In genomic region chr17:13541032-13541480, GRCh38 we compare ENCODE assay signal across 10 cellular contexts.
DNase-seq lines count a peak whose midpoint lies in the region; TF ChIP-seq lines count a peak whose summit lies in the region.
"Had no signal": no experiment of that assay in that cellular context is flagged by ENCODE, and none has a peak within 500 bp of the region (broad histone marks: within the 10 kb centered on the region; RNA-seq: fewer than 3 reads in every experiment).

No MANE protein-coding gene starts in this region.

- WGBS in prostate gland: 25% methylated on average over 2 of the region's 2 CpGs

- DNase-seq in Caki2 (ENCODE audit: low read depth) (peak; percentile 93), RPMI7951 (ENCODE audit: low read depth) (peak; percentile 95), epithelial cell of prostate (ENCODE audit: low read depth, low spot score) (no peak), prostate gland (ENCODE audit: low spot score) (no peak), activated T-cell treated with anti-CD3 and anti-CD28 coated beads for 4 hours (no peak), DMS79 (lab: John Stamatoyannopoulos, UW) (no peak), cardiac septum (ENCODE audit: low spot score) (no peak)
- DNase-seq in activated CD4-positive, CD25-positive, alpha-beta regulatory T cell (lab: John Stamatoyannopoulos, UW): no peak
- DNase-seq: activated CD8-positive, alpha-beta memory T cell treated with anti-CD3 and anti-CD28 coated beads, Interleukin-2, amount 10 ng/mL, durations not matched to agents 7 days and 5 days; NCI-H82 had no signal

- in situ Hi-C loops in Caki2 (cut with HindIII; ENCODE audit: low pct_unique_long_range_greater_than_20kb, low sequenced_read_pairs): no loop called here

- H3K36me3 ChIP-seq in prostate gland: no peaks in the 10 kb centered on the region

- H3K27ac ChIP-seq in epithelial cell of prostate (peak overlapping the region; percentile 32), prostate gland (peak overlapping the region; percentile 24 to 27)

- intact Hi-C loops in prostate gland (cut with DNase I) (no loop called here), cardiac septum (cut with DNase I) (no loop called here)

- H3K4me1 ChIP-seq in prostate gland (replicated peaks): no peaks in the 10 kb centered on the region

- no peak overlapping the region for H3K4me3 ChIP-seq in prostate gland

- no peaks in the 10 kb centered on the region for H3K9me3 ChIP-seq in prostate gland

- TF ChIP-seq POLR2A in prostate gland (IDR thresholded peaks at IDR 0.05): no peak

- H3K27me3 ChIP-seq in prostate gland (replicated peaks; ENCODE audit: insufficient read depth): no peaks in the 10 kb centered on the region

- no peak for TF ChIP-seq CTCF in prostate gland (IDR thresholded peaks at IDR 0.05)

Comparison
In these comparisons a context has a peak if more than half of its experiments do, and no peak if none do; other contexts are left out.
1. DNase-seq: peak in Caki2 (single experiment) and RPMI7951 (single experiment); none in epithelial cell of prostate (single experiment), prostate gland (single experiment), activated T-cell treated with anti-CD3 and anti-CD28 coated beads for 4 hours (single experiment), DMS79 (single experiment), activated CD4-positive, CD25-positive, alpha-beta regulatory T cell (0 of 4) and cardiac septum (single experiment).